4 cellular contexts compared by ENCODE assay signal in the genomic region with DNA sequence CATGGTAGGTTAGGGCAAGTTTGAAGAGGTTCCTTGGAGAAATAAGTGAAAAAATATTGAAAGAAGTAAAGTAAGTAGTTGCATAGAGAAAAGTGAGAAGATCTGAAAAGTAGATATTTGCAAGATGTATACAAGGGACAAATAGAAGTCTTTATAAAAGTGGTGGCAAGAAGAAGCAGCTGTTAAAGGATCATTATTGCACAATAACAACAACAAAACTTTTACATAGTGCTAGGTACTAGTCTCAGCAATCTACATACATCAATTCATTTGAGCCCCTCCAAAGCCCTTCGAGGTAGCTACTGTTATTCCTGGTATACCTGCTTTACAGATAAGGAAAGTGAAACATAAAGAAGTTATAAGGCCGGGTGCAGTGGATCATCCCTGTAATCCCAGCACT.
TF ChIP-seq lines count a peak whose summit lies in the region.

No MANE protein-coding gene starts in this region.

TF ChIP-seq in HepG2, 621 proteins besides CTCF, POLR2A, EP300 and RAD21:
- TF ChIP-seq ZNF317 (CRISPR knock-in tag; IDR thresholded peaks at IDR 0.05) (no peak), RARA (CRISPR knock-in tag; IDR thresholded peaks at IDR 0.05) (no peak), GABPB1 (CRISPR knock-in tag; IDR thresholded peaks at IDR 0.05) (no peak), RORA (CRISPR knock-in tag; IDR thresholded peaks at IDR 0.05) (no peak), CEBPB (IDR thresholded peaks at IDR 0.05; ENCODE audit: borderline replicate concordance, low read depth, low read length) (peak; percentile 63; the same call in 1 of the 2 replicates)
- TF ChIP-seq, protein P1, sequence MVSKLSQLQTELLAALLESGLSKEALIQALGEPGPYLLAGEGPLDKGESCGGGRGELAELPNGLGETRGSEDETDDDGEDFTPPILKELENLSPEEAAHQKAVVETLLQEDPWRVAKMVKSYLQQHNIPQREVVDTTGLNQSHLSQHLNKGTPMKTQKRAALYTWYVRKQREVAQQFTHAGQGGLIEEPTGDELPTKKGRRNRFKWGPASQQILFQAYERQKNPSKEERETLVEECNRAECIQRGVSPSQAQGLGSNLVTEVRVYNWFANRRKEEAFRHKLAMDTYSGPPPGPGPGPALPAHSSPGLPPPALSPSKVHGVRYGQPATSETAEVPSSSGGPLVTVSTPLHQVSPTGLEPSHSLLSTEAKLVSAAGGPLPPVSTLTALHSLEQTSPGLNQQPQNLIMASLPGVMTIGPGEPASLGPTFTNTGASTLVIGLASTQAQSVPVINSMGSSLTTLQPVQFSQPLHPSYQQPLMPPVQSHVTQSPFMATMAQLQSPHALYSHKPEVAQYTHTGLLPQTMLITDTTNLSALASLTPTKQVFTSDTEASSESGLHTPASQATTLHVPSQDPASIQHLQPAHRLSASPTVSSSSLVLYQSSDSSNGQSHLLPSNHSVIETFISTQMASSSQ (IDR thresholded peaks at IDR 0.05; ENCODE audit: low read depth) = no peak
- TF ChIP-seq, protein P1 (CRISPR knock-in tag; IDR thresholded peaks at IDR 0.05; ENCODE audit: borderline replicate concordance) = no peak

TF ChIP-seq in IMR-90, 13 proteins besides CTCF, POLR2A, EP300 and RAD21:
- no peak for TF ChIP-seq CHD1 (IDR thresholded peaks at IDR 0.05; ENCODE audit: low read depth, low read length)
- peak; percentile 87 for TF ChIP-seq CEBPB (IDR thresholded peaks at IDR 0.05; ENCODE audit: low read depth, low read length)

TF ChIP-seq in K562, 482 proteins besides CTCF, POLR2A, EP300 and RAD21:
- TF ChIP-seq CEBPG (CRISPR knock-in tag; IDR thresholded peaks at IDR 0.05) = no peak
- TF ChIP-seq CEBPG (tag; conservative IDR thresholded peaks at IDR 0.05 in 1 of 2, IDR thresholded peaks at IDR 0.05 in 1 of 2) = peak; percentile 14 to 83; a peak in 2 of 4 replicates
- no peak for TF ChIP-seq STAT5A (IDR thresholded peaks at IDR 0.05; ENCODE audit: borderline replicate concordance, low read length)
- peak; percentile 69 for TF ChIP-seq CEBPB (tag; IDR thresholded peaks at IDR 0.05)

TF ChIP-seq in H1, 55 proteins besides CTCF, POLR2A, EP300 and RAD21:
- TF ChIP-seq CEBPB (IDR thresholded peaks at IDR 0.05; ENCODE audit: low read depth, low read length) (peak; percentile 32; the same call in 1 of the 2 replicates), SAP30 (IDR thresholded peaks at IDR 0.05; ENCODE audit: insufficient read depth, insufficient replicate concordance, low read length) (no peak)
